Comparison of ENCODE assay signal across 15 cellular contexts in genomic region chr11:116833816-116834534, GRCh38. TPM values are rescaled to one million over a fixed set of nuclear protein-coding genes. Genes with fewer than 3 reads are reported as not detected.
"Had no signal": no experiment of that assay in that cellular context is flagged by ENCODE, and none has a peak within 500 bp of the region (broad histone marks: within the 10 kb centered on the region; RNA-seq: fewer than 3 reads in every experiment).

No MANE protein-coding gene starts in this region.

- DNase-seq: activated CD4-positive, alpha-beta T cell treated with anti-CD3 and anti-CD28 coated beads, Interleukin-2, amount 50 U/mL, for 4 hours; activated CD4-positive, CD25-positive, alpha-beta regulatory T cell; activated naive CD4-positive, alpha-beta T cell treated with anti-CD3 and anti-CD28 coated beads, Interleukin-2, amount 50 U/mL, for 16 hours; activated T-cell treated with anti-CD3 and anti-CD28 coated beads, Interleukin-2, amount 50 U/mL, for 4 hours; amygdala; left cardiac atrium; mammary epithelial cell; SIG-M5 had no signal

- H3K4me3 ChIP-seq: smooth muscle cell, tibial nerve had no signal

- ATAC-seq: activated T-cell treated with anti-CD3 and anti-CD28 coated beads, Interleukin-2, amount 50 U/mL, for 4 hours; esophagus mucosa; left cardiac atrium; stimulated activated effector memory CD8-positive, alpha-beta T cell treated with anti-CD3 and anti-CD28 coated beads, Interleukin-12 subunit alpha, Interleukin-12 subunit beta, amount 100 ng/mL, for 72 hours had no signal

- H3K9me3 ChIP-seq: right atrium auricular region, tibial nerve had no signal

- H3K27ac Mint-ChIP-seq: stimulated activated effector memory CD8-positive, alpha-beta T cell treated with anti-CD3 and anti-CD28 coated beads, Interleukin-12 subunit alpha, Interleukin-12 subunit beta, amount 100 ng/mL, for 72 hours had no signal

- H3K9me3 Mint-ChIP-seq: activated T-cell treated with anti-CD3 and anti-CD28 coated beads, Interleukin-2, amount 50 U/mL, for 4 hours; stimulated activated effector memory CD8-positive, alpha-beta T cell treated with anti-CD3 and anti-CD28 coated beads, Interleukin-12 subunit alpha, Interleukin-12 subunit beta, amount 100 ng/mL, for 72 hours had no signal

- H3K36me3 ChIP-seq: right atrium auricular region, tibial nerve had no signal

- H3K27me3 ChIP-seq: right atrium auricular region, tibial nerve had no signal

RNA-seq across cellular contexts. Expression of gene APOA1, which starts 3.4 kb away (rescaled TPM):
- total RNA-seq: glomerular endothelial cell, mammary epithelial cell had no signal

RNA-seq across cellular contexts. Expression of gene APOC3, which starts 4.3 kb away (rescaled TPM):
- total RNA-seq: glomerular endothelial cell; left cardiac atrium; mammary epithelial cell; right atrium auricular region; smooth muscle cell; T-helper 2 cell treated with Interferon-gamma antibody and Interleukin-4, amounts not matched to agents 100 ng/mL and 5 ng/mL, for 36 hours; tibial nerve had no signal

RNA-seq across cellular contexts. Expression of gene APOA4, which starts 10.9 kb away (rescaled TPM):
- total RNA-seq: activated T-cell treated with anti-CD3 and anti-CD28 coated beads, Interleukin-2, amount 50 U/mL, for 4 hours; esophagus mucosa; glomerular endothelial cell; left cardiac atrium; mammary epithelial cell; right atrium auricular region; smooth muscle cell; T-helper 2 cell treated with Interferon-gamma antibody and Interleukin-4, amounts not matched to agents 100 ng/mL and 5 ng/mL, for 36 hours; tibial nerve had no signal

RNA-seq across cellular contexts. Expression of gene APOA5, which starts 42.3 kb away (rescaled TPM):
- total RNA-seq: activated T-cell treated with anti-CD3 and anti-CD28 coated beads, Interleukin-2, amount 50 U/mL, for 4 hours; esophagus mucosa; glomerular endothelial cell; left cardiac atrium; mammary epithelial cell; right atrium auricular region; smooth muscle cell; T-helper 2 cell treated with Interferon-gamma antibody and Interleukin-4, amounts not matched to agents 100 ng/mL and 5 ng/mL, for 36 hours; tibial nerve had no signal
